8 cellular contexts compared by ENCODE assay signal in genomic region chr11:111983187-111983986, GRCh38. TPM values are rescaled to one million over a fixed set of nuclear protein-coding genes. Genes with fewer than 3 reads are reported as not detected.
DNase-seq lines count a peak whose midpoint lies in the region; ATAC-seq and TF ChIP-seq lines count a peak whose summit lies in the region.

No MANE protein-coding gene starts in this region.

- no peak overlapping the region for H3K27ac ChIP-seq in brain microvascular endothelial cell

- no peak overlapping the region for H3K4me3 ChIP-seq in brain microvascular endothelial cell (ENCODE audit: low read depth, low read length)

- ATAC-seq in HG02852 (IDR thresholded peaks at IDR 0.05; ENCODE audit: unreplicated experiment) (no peak), GM19452 (IDR thresholded peaks at IDR 0.05; ENCODE audit: unreplicated experiment) (no peak)

- H3K36me3 ChIP-seq in brain microvascular endothelial cell (replicated peaks) = peaks cover 15% of the 10 kb centered on the region

- peak; percentile 37 for DNase-seq in dermis blood vessel endothelial cell
- peak; percentile 63 for DNase-seq in inferior parietal cortex (ENCODE audit: extremely low spot score)
- DNase-seq in retina = peak; percentile 15
- DNase-seq in NCI-H1694 (lab: John Stamatoyannopoulos, UW) = no peak
- DNase-seq in brain microvascular endothelial cell = no peak

- in situ Hi-C loops in brain microvascular endothelial cell (cut with HindIII; ENCODE audit: low pct_ligation_motif_present, low sequenced_read_pairs) = no loop called here

- TF ChIP-seq CTCF in LNCAP (IDR thresholded peaks at IDR 0.05) (0 out of 2 replicates have a peak, but pooled peaks have one; percentile 13), brain microvascular endothelial cell (IDR thresholded peaks at IDR 0.05; ENCODE audit: low read depth, low read length, missing control alignments) (no peak)

- no peaks in the 10 kb centered on the region for H3K27me3 ChIP-seq in brain microvascular endothelial cell (replicated peaks)

RNA-seq across cellular contexts. Expression of gene DLAT, which starts 41.8 kb away (rescaled TPM):
- 25.5 and 41.6 TPM in 2 replicates for total RNA-seq in dermis blood vessel endothelial cell

RNA-seq across cellular contexts. Expression of gene DIXDC1, which starts 46.2 kb away (rescaled TPM):
- total RNA-seq in dermis blood vessel endothelial cell = 17.7 and 30.8 TPM in 2 replicates

Comparison
In these comparisons a context has a peak if more than half of its experiments do, and no peak if none do; other contexts are left out.
1. DNase-seq: peak in dermis blood vessel endothelial cell (single experiment), inferior parietal cortex (single experiment) and retina (single experiment); none in NCI-H1694 (single experiment) and brain microvascular endothelial cell (single experiment).